Comparison of ENCODE assay signal across 8 cellular contexts in the genomic region with DNA sequence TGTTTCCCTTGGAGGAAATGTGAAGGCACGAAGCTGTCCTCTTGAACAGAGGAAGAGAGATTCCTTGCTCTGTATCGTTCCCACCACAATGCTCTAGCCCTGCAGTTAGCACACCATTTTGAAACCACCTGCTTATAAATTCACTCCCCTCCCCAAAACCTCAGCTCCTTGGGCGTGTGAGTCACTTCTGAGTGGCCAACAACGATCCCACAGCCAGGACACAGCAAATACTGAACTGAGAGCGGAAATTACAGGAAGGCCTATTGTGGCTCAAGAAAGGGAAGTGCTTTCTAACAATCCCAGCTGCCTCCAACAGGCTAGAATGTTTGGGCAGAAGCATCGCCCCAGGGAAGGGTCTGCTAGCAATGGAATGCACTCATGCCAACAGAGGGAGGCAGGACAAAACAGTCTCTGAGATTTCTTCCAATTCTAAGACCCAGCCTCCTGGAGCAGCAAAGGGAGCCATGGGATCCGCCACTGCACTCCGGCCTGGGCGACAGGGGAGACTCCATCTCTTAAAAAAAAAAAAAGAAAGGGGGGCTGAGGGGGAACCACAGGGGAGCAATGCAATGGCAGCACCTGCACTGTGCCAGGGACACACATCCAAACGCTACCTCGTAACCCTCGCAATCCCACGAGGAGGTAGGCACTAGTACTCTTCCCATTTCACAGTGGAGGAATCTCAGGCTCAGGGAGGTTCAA. TPM values are rescaled to one million over a fixed set of nuclear protein-coding genes. Genes with fewer than 3 reads are reported as not detected.
DNase-seq lines count a peak whose midpoint lies in the region; ATAC-seq, FAIRE-seq and TF ChIP-seq lines count a peak whose summit lies in the region.

No MANE protein-coding gene starts in this region.

- TF ChIP-seq CTCF in endothelial cell (IDR thresholded peaks at IDR 0.05; ENCODE audit: unreplicated experiment) = no peak

- H3K36me3 Mint-ChIP-seq in endothelial cell (ENCODE audit: low read depth, unreplicated experiment) = no peaks in the 10 kb centered on the region

- H3K4me3 Mint-ChIP-seq in endothelial cell (ENCODE audit: unreplicated experiment) = peak overlapping the region; percentile 93

- FAIRE-seq in GM18507 (lab: Jason Lieb, UNC) = peak; percentile 83

- no peaks in the 10 kb centered on the region for H3K9me3 Mint-ChIP-seq in endothelial cell (ENCODE audit: unreplicated experiment)

- peak overlapping the region; percentile 98 for H3K27ac Mint-ChIP-seq in endothelial cell (ENCODE audit: unreplicated experiment)

- H3K4me1 Mint-ChIP-seq in endothelial cell (ENCODE audit: unreplicated experiment) = peaks cover 42% of the 10 kb centered on the region

- peaks cover 12% of the 10 kb centered on the region for H3K27me3 Mint-ChIP-seq in endothelial cell (ENCODE audit: unreplicated experiment)

- no peak for ATAC-seq in HG03025 (IDR thresholded peaks at IDR 0.05; ENCODE audit: low FRiP score, unreplicated experiment)

- no peak for DNase-seq in GM18507 (ENCODE audit: extremely low spot score, insufficient read length, low read depth)
- DNase-seq in RPMI7951 (ENCODE audit: low read depth) = peak; percentile 97
- peak; percentile 65 for DNase-seq in endothelial cell (ENCODE audit: low spot score)
- peak; percentile 74 for DNase-seq in pons (ENCODE audit: low spot score)
- no peak for DNase-seq in LoVo (ENCODE audit: low spot score)
- no peak for DNase-seq in activated CD4-positive, alpha-beta T cell treated with anti-CD3 and anti-CD28 coated beads for 4 hours
- DNase-seq in DMS 273 treated with DMSO at 0.1 percent for 48 hours (lab: John Stamatoyannopoulos, UW) = no peak

RNA-seq across cellular contexts. Expression of a gene that starts 1.9 kb away (rescaled TPM):
- 13.1 and 14.9 TPM in 2 replicates for total RNA-seq in RPMI7951 (2014; rRNA removed; shearing (Covaris generic))
- 15.6 TPM for total RNA-seq in endothelial cell (ENCODE audit: unreplicated experiment)

RNA-seq across cellular contexts. Expression of a gene that starts 2.1 kb away (rescaled TPM):
- total RNA-seq in RPMI7951 (2014; rRNA removed; shearing (Covaris generic)) = 0.29 TPM in 1 of 2 replicates, not detected in the other
- total RNA-seq in endothelial cell (ENCODE audit: unreplicated experiment) = 4.1 TPM

RNA-seq across cellular contexts. Expression of a gene that starts 58.6 kb away (rescaled TPM):
- not detected in 2 replicates for total RNA-seq in RPMI7951 (2014; rRNA removed; shearing (Covaris generic))
- not detected for total RNA-seq in endothelial cell (ENCODE audit: unreplicated experiment)

Comparison
In these comparisons a context has a peak if more than half of its experiments do, and no peak if none do; other contexts are left out.
1. DNase-seq: peak in RPMI7951 (single experiment), endothelial cell (single experiment) and pons (single experiment); none in GM18507 (single experiment), LoVo (single experiment), activated CD4-positive, alpha-beta T cell treated with anti-CD3 and anti-CD28 coated beads for 4 hours (0 of 2) and DMS 273 treated with DMSO at 0.1 percent for 48 hours (single experiment).